Comparison of ENCODE assay signal across 1 cellular context in the genomic region with DNA sequence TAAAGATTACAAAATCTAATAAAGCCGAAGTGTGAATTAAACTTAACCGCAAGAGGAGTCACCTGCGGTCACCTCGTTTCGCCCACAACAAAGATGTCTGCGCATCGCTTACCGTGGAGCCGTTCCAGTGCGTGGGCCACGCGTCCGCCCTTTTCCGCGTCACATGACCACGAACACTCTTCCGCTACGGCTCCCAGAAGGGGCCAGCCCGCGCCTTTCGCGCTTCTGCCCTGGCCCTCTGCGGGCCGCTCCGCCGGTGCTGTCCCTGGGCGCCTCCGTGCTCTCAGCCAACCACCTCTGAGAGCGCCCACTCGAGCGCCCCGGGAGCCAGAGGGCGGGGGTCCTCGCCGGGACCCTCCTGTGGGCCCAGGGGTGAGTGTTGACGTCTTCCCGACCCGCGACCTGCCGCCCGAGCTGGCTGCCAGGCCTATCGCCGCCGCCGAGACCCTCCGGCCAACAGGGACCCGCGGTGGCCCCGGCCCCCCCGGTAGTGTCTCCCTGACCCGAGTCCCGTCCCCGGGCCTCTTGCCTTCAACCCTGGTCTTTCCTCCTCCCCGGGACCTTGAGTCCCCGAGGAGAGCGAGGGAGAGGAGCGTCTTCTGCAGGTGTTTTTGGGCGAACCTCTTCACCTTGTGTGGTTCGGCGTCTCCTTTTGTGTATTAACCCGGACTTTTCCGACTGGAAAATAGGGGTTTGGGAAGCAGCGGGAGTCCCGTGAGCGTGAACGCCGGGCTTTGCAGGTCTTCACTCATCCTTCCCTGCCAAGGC.
TF ChIP-seq lines count a peak whose summit lies in the region.

A gene with protein sequence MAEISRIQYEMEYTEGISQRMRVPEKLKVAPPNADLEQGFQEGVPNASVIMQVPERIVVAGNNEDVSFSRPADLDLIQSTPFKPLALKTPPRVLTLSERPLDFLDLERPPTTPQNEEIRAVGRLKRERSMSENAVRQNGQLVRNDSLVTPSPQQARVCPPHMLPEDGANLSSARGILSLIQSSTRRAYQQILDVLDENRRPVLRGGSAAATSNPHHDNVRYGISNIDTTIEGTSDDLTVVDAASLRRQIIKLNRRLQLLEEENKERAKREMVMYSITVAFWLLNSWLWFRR (plus strand): TSS at position 196 of the 768 bp plus-strand sequence. CDS start 5,415 bp downstream, outside the sequence.

TF ChIP-seq in HepG2, 621 proteins besides CTCF, POLR2A, EP300 and RAD21 (continued from another document and continues in another):
- TF ChIP-seq, protein P1, sequence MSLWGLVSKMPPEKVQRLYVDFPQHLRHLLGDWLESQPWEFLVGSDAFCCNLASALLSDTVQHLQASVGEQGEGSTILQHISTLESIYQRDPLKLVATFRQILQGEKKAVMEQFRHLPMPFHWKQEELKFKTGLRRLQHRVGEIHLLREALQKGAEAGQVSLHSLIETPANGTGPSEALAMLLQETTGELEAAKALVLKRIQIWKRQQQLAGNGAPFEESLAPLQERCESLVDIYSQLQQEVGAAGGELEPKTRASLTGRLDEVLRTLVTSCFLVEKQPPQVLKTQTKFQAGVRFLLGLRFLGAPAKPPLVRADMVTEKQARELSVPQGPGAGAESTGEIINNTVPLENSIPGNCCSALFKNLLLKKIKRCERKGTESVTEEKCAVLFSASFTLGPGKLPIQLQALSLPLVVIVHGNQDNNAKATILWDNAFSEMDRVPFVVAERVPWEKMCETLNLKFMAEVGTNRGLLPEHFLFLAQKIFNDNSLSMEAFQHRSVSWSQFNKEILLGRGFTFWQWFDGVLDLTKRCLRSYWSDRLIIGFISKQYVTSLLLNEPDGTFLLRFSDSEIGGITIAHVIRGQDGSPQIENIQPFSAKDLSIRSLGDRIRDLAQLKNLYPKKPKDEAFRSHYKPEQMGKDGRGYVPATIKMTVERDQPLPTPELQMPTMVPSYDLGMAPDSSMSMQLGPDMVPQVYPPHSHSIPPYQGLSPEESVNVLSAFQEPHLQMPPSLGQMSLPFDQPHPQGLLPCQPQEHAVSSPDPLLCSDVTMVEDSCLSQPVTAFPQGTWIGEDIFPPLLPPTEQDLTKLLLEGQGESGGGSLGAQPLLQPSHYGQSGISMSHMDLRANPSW (CRISPR knock-in tag; IDR thresholded peaks at IDR 0.05; ENCODE audit: borderline replicate concordance) = 0 out of 2 replicates have a peak, but pooled peaks have one; percentile 7
- TF ChIP-seq, protein P2, sequence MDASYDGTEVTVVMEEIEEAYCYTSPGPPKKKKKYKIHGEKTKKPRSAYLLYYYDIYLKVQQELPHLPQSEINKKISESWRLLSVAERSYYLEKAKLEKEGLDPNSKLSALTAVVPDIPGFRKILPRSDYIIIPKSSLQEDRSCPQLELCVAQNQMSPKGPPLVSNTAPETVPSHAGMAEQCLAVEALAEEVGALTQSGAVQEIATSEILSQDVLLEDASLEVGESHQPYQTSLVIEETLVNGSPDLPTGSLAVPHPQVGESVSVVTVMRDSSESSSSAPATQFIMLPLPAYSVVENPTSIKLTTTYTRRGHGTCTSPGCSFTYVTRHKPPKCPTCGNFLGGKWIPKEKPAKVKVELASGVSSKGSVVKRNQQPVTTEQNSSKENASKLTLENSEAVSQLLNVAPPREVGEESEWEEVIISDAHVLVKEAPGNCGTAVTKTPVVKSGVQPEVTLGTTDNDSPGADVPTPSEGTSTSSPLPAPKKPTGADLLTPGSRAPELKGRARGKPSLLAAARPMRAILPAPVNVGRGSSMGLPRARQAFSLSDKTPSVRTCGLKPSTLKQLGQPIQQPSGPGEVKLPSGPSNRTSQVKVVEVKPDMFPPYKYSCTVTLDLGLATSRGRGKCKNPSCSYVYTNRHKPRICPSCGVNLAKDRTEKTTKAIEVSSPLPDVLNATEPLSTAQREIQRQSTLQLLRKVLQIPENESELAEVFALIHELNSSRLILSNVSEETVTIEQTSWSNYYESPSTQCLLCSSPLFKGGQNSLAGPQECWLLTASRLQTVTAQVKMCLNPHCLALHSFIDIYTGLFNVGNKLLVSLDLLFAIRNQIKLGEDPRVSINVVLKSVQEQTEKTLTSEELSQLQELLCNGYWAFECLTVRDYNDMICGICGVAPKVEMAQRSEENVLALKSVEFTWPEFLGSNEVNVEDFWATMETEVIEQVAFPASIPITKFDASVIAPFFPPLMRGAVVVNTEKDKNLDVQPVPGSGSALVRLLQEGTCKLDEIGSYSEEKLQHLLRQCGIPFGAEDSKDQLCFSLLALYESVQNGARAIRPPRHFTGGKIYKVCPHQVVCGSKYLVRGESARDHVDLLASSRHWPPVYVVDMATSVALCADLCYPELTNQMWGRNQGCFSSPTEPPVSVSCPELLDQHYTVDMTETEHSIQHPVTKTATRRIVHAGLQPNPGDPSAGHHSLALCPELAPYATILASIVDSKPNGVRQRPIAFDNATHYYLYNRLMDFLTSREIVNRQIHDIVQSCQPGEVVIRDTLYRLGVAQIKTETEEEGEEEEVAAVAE (CRISPR knock-in tag; IDR thresholded peaks at IDR 0.05; ENCODE audit: borderline replicate concordance) = peak; percentile 93; the same call in 1 of the 2 replicates
- no peak for TF ChIP-seq PHB2 (IDR thresholded peaks at IDR 0.05; ENCODE audit: partially characterized antibody)
- TF ChIP-seq, protein P3, sequence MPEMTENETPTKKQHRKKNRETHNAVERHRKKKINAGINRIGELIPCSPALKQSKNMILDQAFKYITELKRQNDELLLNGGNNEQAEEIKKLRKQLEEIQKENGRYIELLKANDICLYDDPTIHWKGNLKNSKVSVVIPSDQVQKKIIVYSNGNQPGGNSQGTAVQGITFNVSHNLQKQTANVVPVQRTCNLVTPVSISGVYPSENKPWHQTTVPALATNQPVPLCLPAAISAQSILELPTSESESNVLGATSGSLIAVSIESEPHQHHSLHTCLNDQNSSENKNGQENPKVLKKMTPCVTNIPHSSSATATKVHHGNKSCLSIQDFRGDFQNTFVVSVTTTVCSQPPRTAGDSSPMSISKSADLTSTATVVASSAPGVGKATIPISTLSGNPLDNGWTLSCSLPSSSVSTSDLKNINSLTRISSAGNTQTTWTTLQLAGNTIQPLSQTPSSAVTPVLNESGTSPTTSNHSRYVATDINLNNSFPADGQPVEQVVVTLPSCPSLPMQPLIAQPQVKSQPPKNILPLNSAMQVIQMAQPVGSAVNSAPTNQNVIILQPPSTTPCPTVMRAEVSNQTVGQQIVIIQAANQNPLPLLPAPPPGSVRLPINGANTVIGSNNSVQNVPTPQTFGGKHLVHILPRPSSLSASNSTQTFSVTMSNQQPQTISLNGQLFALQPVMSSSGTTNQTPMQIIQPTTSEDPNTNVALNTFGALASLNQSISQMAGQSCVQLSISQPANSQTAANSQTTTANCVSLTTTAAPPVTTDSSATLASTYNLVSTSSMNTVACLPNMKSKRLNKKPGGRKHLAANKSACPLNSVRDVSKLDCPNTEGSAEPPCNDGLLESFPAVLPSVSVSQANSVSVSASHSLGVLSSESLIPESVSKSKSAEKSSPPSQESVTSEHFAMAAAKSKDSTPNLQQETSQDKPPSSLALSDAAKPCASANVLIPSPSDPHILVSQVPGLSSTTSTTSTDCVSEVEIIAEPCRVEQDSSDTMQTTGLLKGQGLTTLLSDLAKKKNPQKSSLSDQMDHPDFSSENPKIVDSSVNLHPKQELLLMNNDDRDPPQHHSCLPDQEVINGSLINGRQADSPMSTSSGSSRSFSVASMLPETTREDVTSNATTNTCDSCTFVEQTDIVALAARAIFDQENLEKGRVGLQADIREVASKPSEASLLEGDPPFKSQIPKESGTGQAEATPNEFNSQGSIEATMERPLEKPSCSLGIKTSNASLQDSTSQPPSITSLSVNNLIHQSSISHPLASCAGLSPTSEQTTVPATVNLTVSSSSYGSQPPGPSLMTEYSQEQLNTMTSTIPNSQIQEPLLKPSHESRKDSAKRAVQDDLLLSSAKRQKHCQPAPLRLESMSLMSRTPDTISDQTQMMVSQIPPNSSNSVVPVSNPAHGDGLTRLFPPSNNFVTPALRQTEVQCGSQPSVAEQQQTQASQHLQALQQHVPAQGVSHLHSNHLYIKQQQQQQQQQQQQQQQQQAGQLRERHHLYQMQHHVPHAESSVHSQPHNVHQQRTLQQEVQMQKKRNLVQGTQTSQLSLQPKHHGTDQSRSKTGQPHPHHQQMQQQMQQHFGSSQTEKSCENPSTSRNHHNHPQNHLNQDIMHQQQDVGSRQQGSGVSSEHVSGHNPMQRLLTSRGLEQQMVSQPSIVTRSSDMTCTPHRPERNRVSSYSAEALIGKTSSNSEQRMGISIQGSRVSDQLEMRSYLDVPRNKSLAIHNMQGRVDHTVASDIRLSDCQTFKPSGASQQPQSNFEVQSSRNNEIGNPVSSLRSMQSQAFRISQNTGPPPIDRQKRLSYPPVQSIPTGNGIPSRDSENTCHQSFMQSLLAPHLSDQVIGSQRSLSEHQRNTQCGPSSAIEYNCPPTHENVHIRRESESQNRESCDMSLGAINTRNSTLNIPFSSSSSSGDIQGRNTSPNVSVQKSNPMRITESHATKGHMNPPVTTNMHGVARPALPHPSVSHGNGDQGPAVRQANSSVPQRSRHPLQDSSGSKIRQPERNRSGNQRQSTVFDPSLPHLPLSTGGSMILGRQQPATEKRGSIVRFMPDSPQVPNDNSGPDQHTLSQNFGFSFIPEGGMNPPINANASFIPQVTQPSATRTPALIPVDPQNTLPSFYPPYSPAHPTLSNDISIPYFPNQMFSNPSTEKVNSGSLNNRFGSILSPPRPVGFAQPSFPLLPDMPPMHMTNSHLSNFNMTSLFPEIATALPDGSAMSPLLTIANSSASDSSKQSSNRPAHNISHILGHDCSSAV (CRISPR knock-in tag; IDR thresholded peaks at IDR 0.05; ENCODE audit: borderline replicate concordance) = no peak
- peak; percentile 90 for TF ChIP-seq MTA1 (CRISPR knock-in tag; IDR thresholded peaks at IDR 0.05; ENCODE audit: borderline replicate concordance)
- peak; percentile 49 for TF ChIP-seq STAG1 (CRISPR knock-in tag; IDR thresholded peaks at IDR 0.05)
- no peak for TF ChIP-seq HDAC6 (IDR thresholded peaks at IDR 0.05; ENCODE audit: low read depth, low read length)
- TF ChIP-seq ZNF253 (CRISPR knock-in tag; IDR thresholded peaks at IDR 0.05; ENCODE audit: borderline replicate concordance) = peak; percentile 97
- no peak for TF ChIP-seq ZNF383 (CRISPR knock-in tag; IDR thresholded peaks at IDR 0.05; ENCODE audit: borderline replicate concordance)
- TF ChIP-seq ATM (IDR thresholded peaks at IDR 0.05; ENCODE audit: borderline replicate concordance) = no peak
- TF ChIP-seq ZNF263 (CRISPR knock-in tag; IDR thresholded peaks at IDR 0.05) = peak; percentile 75
- no peak for TF ChIP-seq SYNCRIP (IDR thresholded peaks at IDR 0.05; ENCODE audit: insufficient read depth, low read depth, low read length)
- TF ChIP-seq RAD51 (IDR thresholded peaks at IDR 0.05; ENCODE audit: borderline replicate concordance) = peak; percentile 92
- peak; percentile 94 for TF ChIP-seq MXD4 (CRISPR knock-in tag; IDR thresholded peaks at IDR 0.05)
- no peak for TF ChIP-seq KDM1A (CRISPR knock-in tag; IDR thresholded peaks at IDR 0.05)
- TF ChIP-seq PRMT3 (CRISPR knock-in tag; IDR thresholded peaks at IDR 0.05; ENCODE audit: borderline replicate concordance, low read depth) = peak; percentile 98
- TF ChIP-seq SPEN (CRISPR knock-in tag; IDR thresholded peaks at IDR 0.05; ENCODE audit: low read depth) = peak; percentile 99
- peak; percentile 97 for TF ChIP-seq YEATS2 (CRISPR knock-in tag; IDR thresholded peaks at IDR 0.05; ENCODE audit: borderline replicate concordance)
- TF ChIP-seq, protein P4, sequence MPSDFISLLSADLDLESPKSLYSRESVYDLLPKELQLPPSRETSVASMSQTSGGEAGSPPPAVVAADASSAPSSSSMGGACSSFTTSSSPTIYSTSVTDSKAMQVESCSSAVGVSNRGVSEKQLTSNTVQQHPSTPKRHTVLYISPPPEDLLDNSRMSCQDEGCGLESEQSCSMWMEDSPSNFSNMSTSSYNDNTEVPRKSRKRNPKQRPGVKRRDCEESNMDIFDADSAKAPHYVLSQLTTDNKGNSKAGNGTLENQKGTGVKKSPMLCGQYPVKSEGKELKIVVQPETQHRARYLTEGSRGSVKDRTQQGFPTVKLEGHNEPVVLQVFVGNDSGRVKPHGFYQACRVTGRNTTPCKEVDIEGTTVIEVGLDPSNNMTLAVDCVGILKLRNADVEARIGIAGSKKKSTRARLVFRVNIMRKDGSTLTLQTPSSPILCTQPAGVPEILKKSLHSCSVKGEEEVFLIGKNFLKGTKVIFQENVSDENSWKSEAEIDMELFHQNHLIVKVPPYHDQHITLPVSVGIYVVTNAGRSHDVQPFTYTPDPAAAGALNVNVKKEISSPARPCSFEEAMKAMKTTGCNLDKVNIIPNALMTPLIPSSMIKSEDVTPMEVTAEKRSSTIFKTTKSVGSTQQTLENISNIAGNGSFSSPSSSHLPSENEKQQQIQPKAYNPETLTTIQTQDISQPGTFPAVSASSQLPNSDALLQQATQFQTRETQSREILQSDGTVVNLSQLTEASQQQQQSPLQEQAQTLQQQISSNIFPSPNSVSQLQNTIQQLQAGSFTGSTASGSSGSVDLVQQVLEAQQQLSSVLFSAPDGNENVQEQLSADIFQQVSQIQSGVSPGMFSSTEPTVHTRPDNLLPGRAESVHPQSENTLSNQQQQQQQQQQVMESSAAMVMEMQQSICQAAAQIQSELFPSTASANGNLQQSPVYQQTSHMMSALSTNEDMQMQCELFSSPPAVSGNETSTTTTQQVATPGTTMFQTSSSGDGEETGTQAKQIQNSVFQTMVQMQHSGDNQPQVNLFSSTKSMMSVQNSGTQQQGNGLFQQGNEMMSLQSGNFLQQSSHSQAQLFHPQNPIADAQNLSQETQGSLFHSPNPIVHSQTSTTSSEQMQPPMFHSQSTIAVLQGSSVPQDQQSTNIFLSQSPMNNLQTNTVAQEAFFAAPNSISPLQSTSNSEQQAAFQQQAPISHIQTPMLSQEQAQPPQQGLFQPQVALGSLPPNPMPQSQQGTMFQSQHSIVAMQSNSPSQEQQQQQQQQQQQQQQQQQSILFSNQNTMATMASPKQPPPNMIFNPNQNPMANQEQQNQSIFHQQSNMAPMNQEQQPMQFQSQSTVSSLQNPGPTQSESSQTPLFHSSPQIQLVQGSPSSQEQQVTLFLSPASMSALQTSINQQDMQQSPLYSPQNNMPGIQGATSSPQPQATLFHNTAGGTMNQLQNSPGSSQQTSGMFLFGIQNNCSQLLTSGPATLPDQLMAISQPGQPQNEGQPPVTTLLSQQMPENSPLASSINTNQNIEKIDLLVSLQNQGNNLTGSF (CRISPR knock-in tag; IDR thresholded peaks at IDR 0.05) = peak; percentile 98
- TF ChIP-seq, protein P5, sequence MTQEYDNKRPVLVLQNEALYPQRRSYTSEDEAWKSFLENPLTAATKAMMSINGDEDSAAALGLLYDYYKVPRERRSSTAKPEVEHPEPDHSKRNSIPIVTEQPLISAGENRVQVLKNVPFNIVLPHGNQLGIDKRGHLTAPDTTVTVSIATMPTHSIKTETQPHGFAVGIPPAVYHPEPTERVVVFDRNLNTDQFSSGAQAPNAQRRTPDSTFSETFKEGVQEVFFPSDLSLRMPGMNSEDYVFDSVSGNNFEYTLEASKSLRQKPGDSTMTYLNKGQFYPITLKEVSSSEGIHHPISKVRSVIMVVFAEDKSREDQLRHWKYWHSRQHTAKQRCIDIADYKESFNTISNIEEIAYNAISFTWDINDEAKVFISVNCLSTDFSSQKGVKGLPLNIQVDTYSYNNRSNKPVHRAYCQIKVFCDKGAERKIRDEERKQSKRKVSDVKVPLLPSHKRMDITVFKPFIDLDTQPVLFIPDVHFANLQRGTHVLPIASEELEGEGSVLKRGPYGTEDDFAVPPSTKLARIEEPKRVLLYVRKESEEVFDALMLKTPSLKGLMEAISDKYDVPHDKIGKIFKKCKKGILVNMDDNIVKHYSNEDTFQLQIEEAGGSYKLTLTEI (CRISPR knock-in tag; conservative IDR thresholded peaks at IDR 0.05) = no peak
